23 cellular contexts compared by ENCODE assay signal in genomic region chr10:98107644-98108430, GRCh38.
"Had no signal": no experiment of that assay in that cellular context is flagged by ENCODE, and none has a peak within 500 bp of the region (broad histone marks: within the 10 kb centered on the region; RNA-seq: fewer than 3 reads in every experiment).

No MANE protein-coding gene starts in this region.

- ATAC-seq: activated CD8-positive, alpha-beta T cell treated with anti-CD3 and anti-CD28 coated beads for 36 hours; left lung; natural killer cell had no signal

- H3K9me3 ChIP-seq: esophagus squamous epithelium, left lung, right atrium auricular region, transverse colon had no signal

- DNase-seq: activated CD4-positive, alpha-beta T cell treated with anti-CD3 and anti-CD28 coated beads for 4 hours; activated CD8-positive, alpha-beta memory T cell treated with anti-CD3 and anti-CD28 coated beads, Interleukin-2, amount 50 U/mL, for 48 hours; activated CD8-positive, alpha-beta T cell treated with anti-CD3 and anti-CD28 coated beads for 36 hours; activated naive CD4-positive, alpha-beta T cell; activated naive CD8-positive, alpha-beta T cell treated with anti-CD3 and anti-CD28 coated beads, Interleukin-2, amount 10 ng/mL, durations not matched to agents 7 days and 5 days; brain microvascular endothelial cell; esophagus squamous epithelium; hippocampal formation; kidney; left lung; mammary epithelial cell; natural killer cell; nucleus accumbens; stimulated activated CD4-positive, alpha-beta T cell treated with anti-CD3 and anti-CD28 coated beads, Interleukin-15, amount 100 ng/mL, for 24 hours; stimulated activated CD4-positive, alpha-beta T cell treated with anti-CD3 and anti-CD28 coated beads, Interleukin-4, amount 100 ng/mL, for 1 hour; stimulated activated naive CD4-positive, alpha-beta T cell treated with Interleukin-2 at 50 U/mL for 16 hours; T1000; transverse colon had no signal

- H3K36me3 Mint-ChIP-seq: activated naive CD8-positive, alpha-beta T cell treated with anti-CD3 and anti-CD28 coated beads, Interleukin-2, amount 10 ng/mL, durations not matched to agents 7 days and 5 days; natural killer cell had no signal

- H3K36me3 ChIP-seq: brain microvascular endothelial cell, esophagus squamous epithelium, left lung, right atrium auricular region, transverse colon had no signal

- H3K27ac Mint-ChIP-seq: activated CD8-positive, alpha-beta T cell treated with anti-CD3 and anti-CD28 coated beads for 36 hours; activated naive CD8-positive, alpha-beta T cell treated with anti-CD3 and anti-CD28 coated beads, Interleukin-2, amount 10 ng/mL, durations not matched to agents 7 days and 5 days; activated T-helper 1 cell treated with anti-CD3 and anti-CD28 coated beads, Interleukin-12 subunit alpha, Interleukin-12 subunit beta, Interleukin-2, Interleukin-4 antibody, amounts not matched to agents 30 ng/mL and 10 ng/mL and 1 ng/mL, durations not matched to agents 14 hours and 24 hours and 36 hours; natural killer cell had no signal

- H3K4me1 ChIP-seq: left lung, right atrium auricular region, transverse colon had no signal

- H3K4me3 ChIP-seq: coronary artery, esophagus squamous epithelium, left lung, right atrium auricular region, skin epidermis, transverse colon had no signal

- H3K4me1 Mint-ChIP-seq: activated naive CD8-positive, alpha-beta T cell treated with anti-CD3 and anti-CD28 coated beads, Interleukin-2, amount 10 ng/mL, durations not matched to agents 7 days and 5 days; central memory CD8-positive, alpha-beta T cell; natural killer cell had no signal

- H3K9me3 Mint-ChIP-seq: activated CD8-positive, alpha-beta T cell treated with anti-CD3 and anti-CD28 coated beads for 36 hours; activated naive CD8-positive, alpha-beta T cell treated with anti-CD3 and anti-CD28 coated beads, Interleukin-2, amount 10 ng/mL, durations not matched to agents 7 days and 5 days; activated T-helper 1 cell treated with anti-CD3 and anti-CD28 coated beads, Interleukin-12 subunit alpha, Interleukin-12 subunit beta, Interleukin-2, Interleukin-4 antibody, amounts not matched to agents 30 ng/mL and 10 ng/mL and 1 ng/mL, durations not matched to agents 14 hours and 24 hours and 36 hours; central memory CD8-positive, alpha-beta T cell; natural killer cell had no signal

- H3K4me3 Mint-ChIP-seq: activated CD8-positive, alpha-beta T cell treated with anti-CD3 and anti-CD28 coated beads for 36 hours; activated naive CD8-positive, alpha-beta T cell treated with anti-CD3 and anti-CD28 coated beads, Interleukin-2, amount 10 ng/mL, durations not matched to agents 7 days and 5 days; activated T-helper 1 cell treated with anti-CD3 and anti-CD28 coated beads, Interleukin-12 subunit alpha, Interleukin-12 subunit beta, Interleukin-2, Interleukin-4 antibody, amounts not matched to agents 30 ng/mL and 10 ng/mL and 1 ng/mL, durations not matched to agents 14 hours and 24 hours and 36 hours; central memory CD8-positive, alpha-beta T cell; natural killer cell had no signal

- H3K27me3 ChIP-seq: brain microvascular endothelial cell, right atrium auricular region had no signal
